In the genomic region with DNA sequence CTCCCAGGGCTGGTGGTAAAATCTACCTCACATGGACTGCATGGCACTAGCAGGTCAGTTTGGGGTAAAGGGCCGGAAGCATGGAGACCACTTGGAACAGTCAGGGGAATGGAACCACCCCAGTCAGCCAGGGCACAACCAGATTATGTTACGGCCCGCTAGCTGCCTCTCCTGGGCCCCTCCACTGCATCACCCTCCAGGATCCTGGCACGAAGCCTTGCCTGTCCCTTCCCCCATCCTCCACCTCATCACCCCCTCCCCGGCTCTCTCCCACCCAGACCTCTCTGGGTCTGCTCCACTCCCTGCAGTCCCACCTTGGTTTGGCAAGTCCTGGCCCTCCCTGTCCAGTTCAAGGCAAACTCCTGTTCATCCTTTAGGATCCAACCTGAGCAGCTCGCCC, we compare ENCODE assay signal across 20 cellular contexts.
"Had no signal": no experiment of that assay in that cellular context is flagged by ENCODE, and none has a peak within 500 bp of the region (broad histone marks: within the 10 kb centered on the region; RNA-seq: fewer than 3 reads in every experiment).

No MANE protein-coding gene starts in this region.

- H3K27me3 Mint-ChIP-seq: brain; progenitor cell of endocrine pancreas; stimulated activated naive CD8-positive, alpha-beta T cell treated with anti-CD3 and anti-CD28 coated beads, Interleukin-15, Interleukin-2, amounts not matched to agents 100 ng/mL and 50 ng/mL, for 24 hours had no signal

- ATAC-seq: activated CD4-positive, CD25-positive, alpha-beta regulatory T cell treated with anti-CD3 and anti-CD28 coated beads, Interleukin-2, amount 50 U/mL, for 24 hours; activated naive CD4-positive, alpha-beta T cell treated with anti-CD3 and anti-CD28 coated beads, Interleukin-2, amount 50 U/mL, for 72 hours; gastrocnemius medialis had no signal

- H3K27ac Mint-ChIP-seq: progenitor cell of endocrine pancreas; stimulated activated naive CD8-positive, alpha-beta T cell treated with anti-CD3 and anti-CD28 coated beads, Interleukin-15, Interleukin-2, amounts not matched to agents 100 ng/mL and 50 ng/mL, for 24 hours had no signal

- H3K27ac ChIP-seq: esophagus muscularis mucosa, gastrocnemius medialis, left ventricle myocardium inferior, sigmoid colon, SK-N-MC, suprapubic skin, transverse colon had no signal

- H3K4me3 Mint-ChIP-seq: brain; stimulated activated naive CD8-positive, alpha-beta T cell treated with anti-CD3 and anti-CD28 coated beads, Interleukin-15, Interleukin-2, amounts not matched to agents 100 ng/mL and 50 ng/mL, for 24 hours had no signal

- H3K4me2 ChIP-seq: smooth muscle cell had no signal

- DNase-seq: activated CD4-positive, alpha-beta T cell treated with anti-CD3 and anti-CD28 coated beads, Interleukin-2, amount 50 U/mL, for 4 hours; activated gamma-delta T cell; aorta; gastrocnemius medialis; hippocampal formation; left ventricle myocardium inferior; retina; sigmoid colon; stimulated activated CD4-positive, alpha-beta T cell treated with anti-CD3 and anti-CD28 coated beads, Interleukin-2, amount 100 ng/mL, for 48 hours; stimulated activated CD8-positive, alpha-beta memory T cell treated with anti-CD3 and anti-CD28 coated beads, Interleukin-4, amount 100 ng/mL, for 48 hours; transverse colon had no signal

- H3K9me3 Mint-ChIP-seq: activated naive CD4-positive, alpha-beta T cell treated with anti-CD3 and anti-CD28 coated beads, Interleukin-2, amount 50 U/mL, for 72 hours; stimulated activated naive CD8-positive, alpha-beta T cell treated with anti-CD3 and anti-CD28 coated beads, Interleukin-15, Interleukin-2, amounts not matched to agents 100 ng/mL and 50 ng/mL, for 24 hours had no signal

- H3K27me3 ChIP-seq: esophagus muscularis mucosa, gastrocnemius medialis, sigmoid colon, suprapubic skin, transverse colon had no signal

- H3K9me3 ChIP-seq: esophagus muscularis mucosa, gastrocnemius medialis, left ventricle myocardium inferior, sigmoid colon, suprapubic skin, transverse colon had no signal

- H3K4me3 ChIP-seq: esophagus muscularis mucosa, gastrocnemius medialis, left ventricle myocardium inferior, sigmoid colon, SK-N-MC, smooth muscle cell, suprapubic skin, transverse colon had no signal
